In genomic region chr7:149624419-149625338, GRCh38 we compare ENCODE assay signal across 8 cellular contexts.
DNase-seq lines count a peak whose midpoint lies in the region; ATAC-seq, FAIRE-seq and TF ChIP-seq lines count a peak whose summit lies in the region.

No MANE protein-coding gene starts in this region.

- dilution Hi-C loops in keratinocyte (cut with MboI; ENCODE audit: extremely low pct_ligation_motif_present, low sequenced_read_pairs): no loop called here

- peak overlapping the region; percentile 82 for H3K9ac ChIP-seq in keratinocyte (ENCODE audit: control insufficient read depth, extremely low read depth, insufficient read depth, low read length)

- DNase-seq in AG10803 (ENCODE audit: low read depth) (peak; percentile 95), NCI-H226 (peak; percentile 93), keratinocyte (ENCODE audit: low read depth, low spot score) (no peak)
- peak; percentile 70 to 82 (median 82) for DNase-seq in activated CD4-positive, CD25-positive, alpha-beta regulatory T cell (lab: John Stamatoyannopoulos, UW)
- peak; percentile 91 for DNase-seq in central memory CD4-positive, alpha-beta T cell
- peak; percentile 86 to 89 (median 88) for DNase-seq in stimulated activated CD4-positive, alpha-beta T cell treated with anti-CD3 and anti-CD28 coated beads, Interleukin-12 subunit alpha, Interleukin-12 subunit beta, amount 100 ng/mL, for 48 hours (ENCODE audit: low read depth in 2 of 3, low spot score in 1 of 3)

- peaks cover 8% of the 10 kb centered on the region for H4K20me1 ChIP-seq in keratinocyte (ENCODE audit: control insufficient read depth, extremely low read depth, insufficient read depth, low read length)

- peak overlapping the region; percentile 88 for H3K4me2 ChIP-seq in keratinocyte (ENCODE audit: control insufficient read depth, extremely low read depth, insufficient read depth, low read depth, low read length)

- ATAC-seq in GM19023 (IDR thresholded peaks at IDR 0.05; ENCODE audit: unreplicated experiment) (peak; percentile 89), HG03196 (IDR thresholded peaks at IDR 0.05; ENCODE audit: unreplicated experiment) (peak; percentile 93)

- no peaks in the 10 kb centered on the region for H3K9me1 ChIP-seq in keratinocyte (ENCODE audit: control insufficient read depth, extremely low read depth, insufficient read depth, low read length)

- no peak for FAIRE-seq in keratinocyte (lab: Jason Lieb, UNC)

- peaks cover 8 to 10% of the 10 kb centered on the region in 2 experiments for H3K36me3 ChIP-seq in keratinocyte (ENCODE audit: control insufficient read depth in 2 of 2, extremely low read depth in 1 of 2, insufficient read depth in 2 of 2, low read length in 2 of 2)

- peak overlapping the region; percentile 93 for H3K4me3 ChIP-seq in AG10803 (ENCODE audit: low read length)
- H3K4me3 ChIP-seq in keratinocyte (ENCODE audit: control insufficient read depth in 2 of 3, extremely low read depth in 1 of 3, insufficient read depth in 2 of 3, low read depth in 1 of 3, low read length in 3 of 3): peak overlapping the region; percentile 77 to 96 (median 87)

- H3K4me1 ChIP-seq in keratinocyte (ENCODE audit: control insufficient read depth, extremely low read depth, insufficient read depth, low read length): peaks cover 14% of the 10 kb centered on the region

- H2AFZ ChIP-seq in keratinocyte (ENCODE audit: control insufficient read depth, low read length): peak overlapping the region; percentile 92

- TF ChIP-seq CTCF in AG10803 (conservative IDR thresholded peaks at IDR 0.05; ENCODE audit: low read length): peak; percentile 63
- TF ChIP-seq CTCF in keratinocyte (optimal IDR thresholded peaks at IDR 0.05 in 1 of 3, IDR thresholded peaks at IDR 0.05 in 1 of 3, conservative IDR thresholded peaks at IDR 0.05 in 1 of 3; ENCODE audit: extremely low read depth in 1 of 3, insufficient read depth in 2 of 3, low read length in 3 of 3): peak; percentile 38 to 94 (median 88)

- no peaks in the 10 kb centered on the region for H3K9me3 ChIP-seq in keratinocyte (ENCODE audit: control insufficient read depth, low read depth, low read length)

- peaks cover 43% of the 10 kb centered on the region for H3K79me2 ChIP-seq in keratinocyte (ENCODE audit: control insufficient read depth, insufficient read depth, low read length)

- peak overlapping the region; percentile 69 for H3K27ac ChIP-seq in keratinocyte (ENCODE audit: control insufficient read depth, insufficient read depth, low read length)

- H3K27me3 ChIP-seq in keratinocyte (ENCODE audit: control insufficient read depth, extremely low read depth, insufficient read depth, low read length): no peaks in the 10 kb centered on the region
